In genomic region chr2:207847098-207847806, GRCh38 we compare ENCODE assay signal across 19 cellular contexts.
DNase-seq lines count a peak whose midpoint lies in the region; ATAC-seq and TF ChIP-seq lines count a peak whose summit lies in the region.
"Had no signal": no experiment of that assay in that cellular context is flagged by ENCODE, and none has a peak within 500 bp of the region (broad histone marks: within the 10 kb centered on the region; RNA-seq: fewer than 3 reads in every experiment).

No MANE protein-coding gene starts in this region.

- no peaks in the 10 kb centered on the region for H3K79me1 ChIP-seq in mesendoderm (ENCODE audit: low read length)

- H2AK5ac ChIP-seq in mesendoderm (ENCODE audit: low read length): no peak overlapping the region

- peak overlapping the region; percentile 37 for H3K56ac ChIP-seq in mesendoderm (ENCODE audit: low read length)

- WGBS in mesendoderm (ENCODE audit: extremely low coverage, insufficient coverage, low lambda C conversion rate): no CpG with 5 or more reads among the region's 3 CpGs

- H3K36me3 Mint-ChIP-seq in chondrocyte (ENCODE audit: low read depth): no peaks in the 10 kb centered on the region
- H3K36me3 Mint-ChIP-seq: activated CD4-positive, alpha-beta memory T cell treated with anti-CD3 and anti-CD28 coated beads for 36 hours had no signal

- no peak overlapping the region for H3K18ac ChIP-seq in mesendoderm (ENCODE audit: low read length)

- H3K4me3 ChIP-seq in mesendoderm (ENCODE audit: low read length): no peak overlapping the region
- no peak overlapping the region for H3K4me3 ChIP-seq in stomach smooth muscle (ENCODE audit: low read length in 2 of 2)
- H3K4me3 ChIP-seq: lung had no signal

- H3K9ac ChIP-seq in mesendoderm (ENCODE audit: low read length): no peak overlapping the region
- no peak overlapping the region for H3K9ac ChIP-seq in stomach smooth muscle (ENCODE audit: low read length in 2 of 2)

- H3K27ac Mint-ChIP-seq in chondrocyte (ENCODE audit: unreplicated experiment): peak overlapping the region; percentile 70
- H3K27ac Mint-ChIP-seq: activated CD4-positive, alpha-beta memory T cell treated with anti-CD3 and anti-CD28 coated beads for 36 hours; activated T-helper 17 cell treated with anti-CD3 and anti-CD28 coated beads, Interleukin-2, amount 50 U/mL, for 72 hours; CD8-positive, alpha-beta T cell had no signal

- H3K79me2 ChIP-seq in mesendoderm (ENCODE audit: control insufficient read depth, insufficient read depth, low read length): no peaks in the 10 kb centered on the region

- no peak overlapping the region for H3K4ac ChIP-seq in mesendoderm (ENCODE audit: low read depth, low read length)

- H3K9me3 Mint-ChIP-seq in chondrocyte (ENCODE audit: low read depth): no peaks in the 10 kb centered on the region
- H3K9me3 Mint-ChIP-seq: activated CD4-positive, alpha-beta memory T cell treated with anti-CD3 and anti-CD28 coated beads for 36 hours; activated T-helper 17 cell treated with anti-CD3 and anti-CD28 coated beads, Interleukin-2, amount 50 U/mL, for 72 hours; CD8-positive, alpha-beta T cell; stimulated activated naive CD8-positive, alpha-beta T cell treated with anti-CD3 and anti-CD28 coated beads, Interleukin-15, amount 100 ng/mL, for 72 hours had no signal

- no peak overlapping the region for H2BK120ac ChIP-seq in mesendoderm (ENCODE audit: low read depth, low read length)

- no peak for TF ChIP-seq CTCF in chondrocyte (IDR thresholded peaks at IDR 0.05)

- no peak overlapping the region for H2BK5ac ChIP-seq in mesendoderm (ENCODE audit: low read length)

- no peak overlapping the region for H3K23ac ChIP-seq in mesendoderm (ENCODE audit: low read length)

- H3K4me1 ChIP-seq in mesendoderm (ENCODE audit: control insufficient read depth, low read depth, low read length): peaks cover 9% of the 10 kb centered on the region
- H3K4me1 ChIP-seq in stomach smooth muscle (ENCODE audit: control insufficient read depth, insufficient read depth, low read length): peaks cover 7% of the 10 kb centered on the region

- H3K27me3 ChIP-seq in mesendoderm (ENCODE audit: insufficient read depth, low read length, poor library complexity): no peaks in the 10 kb centered on the region
- no peaks in the 10 kb centered on the region for H3K27me3 ChIP-seq in stomach smooth muscle (ENCODE audit: control insufficient read depth in 1 of 2, insufficient read depth in 2 of 2, low read length in 2 of 2)

- no peaks in the 10 kb centered on the region for H3K9me3 ChIP-seq in stomach smooth muscle (ENCODE audit: control insufficient read depth in 2 of 2, low read length in 2 of 2)

- H2BK15ac ChIP-seq in mesendoderm (replicated peaks; ENCODE audit: low read depth): no peak overlapping the region

- H3K27ac ChIP-seq in mesendoderm (ENCODE audit: low read depth, low read length): no peak overlapping the region
- peak overlapping the region; percentile 76 for H3K27ac ChIP-seq in stomach smooth muscle (ENCODE audit: low read length)
- H3K27ac ChIP-seq: HL-60 had no signal

- H3K4me3 Mint-ChIP-seq in chondrocyte (ENCODE audit: unreplicated experiment): no peak overlapping the region
- H3K4me3 Mint-ChIP-seq: activated CD4-positive, alpha-beta memory T cell treated with anti-CD3 and anti-CD28 coated beads for 36 hours; activated T-helper 17 cell treated with anti-CD3 and anti-CD28 coated beads, Interleukin-2, amount 50 U/mL, for 72 hours; CD8-positive, alpha-beta T cell; stimulated activated naive CD8-positive, alpha-beta T cell treated with anti-CD3 and anti-CD28 coated beads, Interleukin-15, amount 100 ng/mL, for 72 hours had no signal

- peak overlapping the region; percentile 81 for H4K8ac ChIP-seq in mesendoderm (ENCODE audit: low read depth, low read length)

- no peaks in the 10 kb centered on the region for H3K27me3 Mint-ChIP-seq in chondrocyte (ENCODE audit: low read depth)
- H3K27me3 Mint-ChIP-seq: activated CD4-positive, alpha-beta memory T cell treated with anti-CD3 and anti-CD28 coated beads for 36 hours; activated T-helper 17 cell treated with anti-CD3 and anti-CD28 coated beads, Interleukin-2, amount 50 U/mL, for 72 hours; stimulated activated naive CD8-positive, alpha-beta T cell treated with anti-CD3 and anti-CD28 coated beads, Interleukin-15, amount 100 ng/mL, for 72 hours had no signal

- peaks cover 14% of the 10 kb centered on the region for H3K4me1 Mint-ChIP-seq in chondrocyte (ENCODE audit: low read depth)
- H3K4me1 Mint-ChIP-seq: activated T-helper 17 cell treated with anti-CD3 and anti-CD28 coated beads, Interleukin-2, amount 50 U/mL, for 72 hours had no signal

- DNase-seq in DMS53 (lab: John Stamatoyannopoulos, UW): peak; percentile 47
- no peak for DNase-seq in DMS53 treated with DMSO at 0.1 percent for 48 hours (lab: John Stamatoyannopoulos, UW; ENCODE audit: unreplicated experiment)
- no peak for DNase-seq in chondrocyte (ENCODE audit: low spot score)
- no peak for DNase-seq in mesendoderm
- DNase-seq: 8988T; activated CD4-positive, alpha-beta memory T cell treated with anti-CD3 and anti-CD28 coated beads for 36 hours; CD8-positive, alpha-beta T cell; Karpas-422; NCI-H1694 treated with DMSO at 0.1 percent for 48 hours; OCI-M1; stimulated activated naive CD8-positive, alpha-beta T cell treated with anti-CD3 and anti-CD28 coated beads, Interleukin-15, amount 100 ng/mL, for 72 hours had no signal

- ATAC-seq in GM21786 (IDR thresholded peaks at IDR 0.05; ENCODE audit: unreplicated experiment) (no peak), GM21390 (IDR thresholded peaks at IDR 0.05; ENCODE audit: unreplicated experiment) (no peak), GM21737 (IDR thresholded peaks at IDR 0.05; ENCODE audit: unreplicated experiment) (no peak)
- ATAC-seq: activated T-helper 17 cell treated with anti-CD3 and anti-CD28 coated beads, Interleukin-2, amount 50 U/mL, for 72 hours; CD8-positive, alpha-beta T cell; SK-N-SH treated with all-trans-retinoic acid at 6 μM for 48 hours; stimulated activated naive CD8-positive, alpha-beta T cell treated with anti-CD3 and anti-CD28 coated beads, Interleukin-15, amount 100 ng/mL, for 72 hours had no signal

- no peak overlapping the region for H4K5ac ChIP-seq in mesendoderm (ENCODE audit: low read length)

- H3K36me3 ChIP-seq in mesendoderm (ENCODE audit: control insufficient read depth, insufficient read depth, low read length) (no peaks in the 10 kb centered on the region), stomach smooth muscle (ENCODE audit: control insufficient read depth in 2 of 2, insufficient read depth in 2 of 2, low read length in 2 of 2) (no peaks in the 10 kb centered on the region)

- no peak overlapping the region for H3K4me2 ChIP-seq in mesendoderm (ENCODE audit: low read length)
